ENCODE assay signal across 5 cellular contexts in the genomic region with DNA sequence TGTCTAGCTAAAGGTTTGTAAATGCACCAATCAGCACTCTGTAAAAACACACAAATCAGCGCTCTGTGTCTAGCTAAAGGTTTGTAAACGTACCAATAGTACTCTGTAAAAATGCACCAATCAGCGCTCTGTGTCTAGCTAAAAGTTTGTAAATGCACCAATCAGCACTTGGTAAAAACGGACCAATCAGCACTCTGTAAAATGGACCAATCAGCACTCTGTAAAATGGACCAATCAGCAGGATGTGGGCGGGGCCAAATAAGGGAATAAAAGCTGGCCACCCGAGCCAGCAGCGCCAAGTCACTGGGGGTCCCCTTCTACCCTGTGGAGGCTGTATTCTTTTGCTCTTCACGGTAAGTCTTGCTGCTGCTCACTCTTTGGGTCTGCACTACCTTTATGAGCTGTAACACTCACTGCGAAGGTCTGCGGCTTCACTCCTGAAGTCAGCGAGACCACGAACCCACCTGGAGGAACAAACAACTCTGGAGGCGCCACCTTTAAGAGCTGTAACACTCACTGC. TPM values are rescaled to one million over a fixed set of nuclear protein-coding genes. Genes with fewer than 3 reads are reported as not detected.
A peak's percentile ranks its signal among the peaks of the same experiment; 100 is the strongest.
DNase-seq lines count a peak whose midpoint lies in the region; ATAC-seq, FAIRE-seq and TF ChIP-seq lines count a peak whose summit lies in the region.
"Not testable (repeated sequence)": the region's sequence is repeated elsewhere in the genome, so short reads cannot be mapped to it uniquely, and the experiment has no call there.

No MANE protein-coding gene starts in this region.

- POLR2A ChIA-PET in A549 (lab: Yijun Ruan, JAX); activated CD8-positive, alpha-beta T cell treated with anti-CD3 and anti-CD28 coated beads, Interleukin-2, amount 10 ng/mL, durations not matched to agents 7 days and 5 days (lab: Charles Lee); HepG2 (lab: Yijun Ruan, JAX): not testable (repeated sequence)
- POLR2A ChIA-PET in MCF 10A (lab: Yijun Ruan, JAX): interaction anchor here (0.5 to 17.4 kb wide), 3 partner anchors 25 to 57 kb away, joined by 3 to 387 read pairs (median 3); partner anchors contain the start of gene TMEM165

- not testable (repeated sequence) for H3K27ac ChIP-seq in A549; HepG2 (ENCODE audit: extremely low read length, insufficient read depth, low read length)

- not testable (repeated sequence) for DNase-seq in A549 (ENCODE audit: low read depth in 1 of 2, low spot score in 1 of 2); MCF 10A (ENCODE audit: unreplicated experiment); endothelial cell (ENCODE audit: low spot score); HepG2 (ENCODE audit: low spot score)
- peak; percentile 8 for DNase-seq in activated CD8-positive, alpha-beta T cell treated with anti-CD3 and anti-CD28 coated beads, Interleukin-2, amount 10 ng/mL, durations not matched to agents 7 days and 5 days

- H3K27me3 Mint-ChIP-seq in activated CD8-positive, alpha-beta T cell treated with anti-CD3 and anti-CD28 coated beads, Interleukin-2, amount 10 ng/mL, durations not matched to agents 7 days and 5 days (ENCODE audit: low read depth); MCF 10A (ENCODE audit: insufficient read depth, unreplicated experiment); endothelial cell (ENCODE audit: unreplicated experiment): not testable (repeated sequence)

- not testable (repeated sequence) for TF ChIP-seq POLR2A in A549 (IDR thresholded peaks at IDR 0.05; ENCODE audit: low read length); HepG2 (IDR thresholded peaks at IDR 0.05; ENCODE audit: insufficient read depth in 1 of 2, low read depth in 2 of 2, low read length in 2 of 2)

- H3K4me3 Mint-ChIP-seq in activated CD8-positive, alpha-beta T cell treated with anti-CD3 and anti-CD28 coated beads, Interleukin-2, amount 10 ng/mL, durations not matched to agents 7 days and 5 days; MCF 10A (ENCODE audit: unreplicated experiment): not testable (repeated sequence)
- H3K4me3 Mint-ChIP-seq in endothelial cell (ENCODE audit: unreplicated experiment): peak overlapping the region; percentile 15

- not testable (repeated sequence) for TF ChIP-seq RAD21 in A549 (conservative IDR thresholded peaks at IDR 0.05 in 1 of 2, IDR thresholded peaks at IDR 0.05 in 1 of 2); HepG2 (CRISPR knock-in tag; IDR thresholded peaks at IDR 0.05)

- H3K27ac Mint-ChIP-seq in activated CD8-positive, alpha-beta T cell treated with anti-CD3 and anti-CD28 coated beads, Interleukin-2, amount 10 ng/mL, durations not matched to agents 7 days and 5 days; endothelial cell (ENCODE audit: unreplicated experiment): not testable (repeated sequence)
- peak overlapping the region; percentile 53 for H3K27ac Mint-ChIP-seq in MCF 10A (ENCODE audit: low read depth, unreplicated experiment)

- not testable (repeated sequence) for H4K20me1 ChIP-seq in HepG2 (ENCODE audit: insufficient read depth, low read length)

- H3K27me3 ChIP-seq in HepG2 (ENCODE audit: control insufficient read depth in 1 of 2, insufficient read depth in 2 of 2, low read length in 2 of 2): not testable (repeated sequence)

- not testable (repeated sequence) for H3K4me3 ChIP-seq in A549; HepG2 (replicated peaks in 1 of 3; ENCODE audit: insufficient read depth in 1 of 3, low read depth in 2 of 3, low read length in 3 of 3)

- not testable (repeated sequence) for FAIRE-seq in A549 (lab: Jason Lieb, UNC); HepG2 (lab: Jason Lieb, UNC)

- WGBS in A549 (ENCODE audit: missing lambda C conversion rate): 87% methylated on average over 13 of the region's 13 CpGs
- 75% methylated on average over 5 of the region's 13 CpGs for WGBS in HepG2 (ENCODE audit: low lambda C conversion rate)

- H3K4me2 ChIP-seq in A549; HepG2 (ENCODE audit: low read depth, low read length): not testable (repeated sequence)

- CTCF ChIA-PET in A549 (lab: Yijun Ruan, JAX) (interaction anchor here (1.3 to 1.7 kb wide), 2 partner anchors 13 to 354 kb away, joined by 4 read pairs; no protein-coding TSS in a partner anchor), MCF 10A (lab: Yijun Ruan, JAX) (interaction anchor here (0.9 to 1.6 kb wide), 2 partner anchors 9 to 382 kb away, joined by 3 read pairs; no protein-coding TSS in a partner anchor)
- CTCF ChIA-PET in activated CD8-positive, alpha-beta T cell treated with anti-CD3 and anti-CD28 coated beads, Interleukin-2, amount 10 ng/mL, durations not matched to agents 7 days and 5 days (lab: Charles Lee): interaction anchor here (2.8 kb wide), 1 partner anchor 8 kb away, joined by 13 read pairs; the partner anchor contains the start of gene SRD5A3
- CTCF ChIA-PET in HepG2 (lab: Yijun Ruan, JAX; ENCODE audit: low intra/inter-chr PET ratio, low total read pairs): not testable (repeated sequence)

- not testable (repeated sequence) for H3K36me3 ChIP-seq in HepG2 (replicated peaks in 1 of 2; ENCODE audit: control insufficient read depth in 1 of 2, insufficient read depth in 2 of 2, low read length in 2 of 2)

- in situ Hi-C loops in HepG2 (cut with HindIII; ENCODE audit: extremely low pct_ligation_motif_present, low pct_unique_long_range_greater_than_20kb): not testable (repeated sequence)

- H3K4me1 Mint-ChIP-seq in activated CD8-positive, alpha-beta T cell treated with anti-CD3 and anti-CD28 coated beads, Interleukin-2, amount 10 ng/mL, durations not matched to agents 7 days and 5 days (ENCODE audit: low read depth); endothelial cell (ENCODE audit: unreplicated experiment): not testable (repeated sequence)
- H3K4me1 Mint-ChIP-seq in MCF 10A (ENCODE audit: insufficient read depth, unreplicated experiment): peaks cover 41% of the 10 kb centered on the region

- intact Hi-C loops in MCF 10A (cut with micrococcal nuclease); HepG2 (cut with micrococcal nuclease; ENCODE audit: unreplicated experiment): not testable (repeated sequence)

- H3K79me2 ChIP-seq in HepG2 (ENCODE audit: insufficient read depth, low read length): not testable (repeated sequence)

- not testable (repeated sequence) for H3K9me3 Mint-ChIP-seq in activated CD8-positive, alpha-beta T cell treated with anti-CD3 and anti-CD28 coated beads, Interleukin-2, amount 10 ng/mL, durations not matched to agents 7 days and 5 days (ENCODE audit: insufficient read depth); MCF 10A (ENCODE audit: unreplicated experiment); endothelial cell (ENCODE audit: unreplicated experiment)

- peaks cover 13% of the 10 kb centered on the region for H3K36me3 Mint-ChIP-seq in activated CD8-positive, alpha-beta T cell treated with anti-CD3 and anti-CD28 coated beads, Interleukin-2, amount 10 ng/mL, durations not matched to agents 7 days and 5 days (ENCODE audit: low read depth)
- not testable (repeated sequence) for H3K36me3 Mint-ChIP-seq in MCF 10A (ENCODE audit: insufficient read depth, unreplicated experiment)
- peaks cover 40% of the 10 kb centered on the region for H3K36me3 Mint-ChIP-seq in endothelial cell (ENCODE audit: low read depth, unreplicated experiment)

- not testable (repeated sequence) for H3K9ac ChIP-seq in HepG2 (ENCODE audit: insufficient read depth, low read depth, low read length)

- H3K4me1 ChIP-seq in A549: peaks cover 14% of the 10 kb centered on the region
- H3K4me1 ChIP-seq in HepG2 (ENCODE audit: insufficient read depth, low read length): peaks cover 12% of the 10 kb centered on the region

- BruUV-seq in MCF 10A (replicated peaks; lab: Mats Ljungman, UMichigan); HepG2 (replicated peaks; lab: Mats Ljungman, UMichigan): not testable (repeated sequence)

- not testable (repeated sequence) for TF ChIP-seq CTCF in A549 (IDR thresholded peaks at IDR 0.05); MCF 10A (IDR thresholded peaks at IDR 0.05; ENCODE audit: unreplicated experiment); endothelial cell (IDR thresholded peaks at IDR 0.05; ENCODE audit: unreplicated experiment); HepG2 (CRISPR knock-in tag; IDR thresholded peaks at IDR 0.05)

- not testable (repeated sequence) for H3K9me3 ChIP-seq in A549; HepG2 (ENCODE audit: low read length)

- not testable (repeated sequence) for ATAC-seq in A549; activated CD8-positive, alpha-beta T cell treated with anti-CD3 and anti-CD28 coated beads, Interleukin-2, amount 10 ng/mL, durations not matched to agents 7 days and 5 days; HepG2

- TF ChIP-seq EP300 in A549 (IDR thresholded peaks at IDR 0.05); HepG2 (IDR thresholded peaks at IDR 0.05; ENCODE audit: low read depth in 2 of 2, low read length in 2 of 2); HepG2 (CRISPR knock-in tag; IDR thresholded peaks at IDR 0.05; ENCODE audit: borderline replicate concordance): not testable (repeated sequence)

- H2AFZ ChIP-seq in HepG2 (ENCODE audit: low read length): not testable (repeated sequence)

RNA-seq across cellular contexts. Expression of gene SRD5A3, which starts 7.2 kb away (rescaled TPM):
- 11.1 and 14.1 TPM in 2 replicates for polyA plus RNA-seq in A549 (2011; rRNA removed)
- 2.8 and 4.1 TPM in 2 replicates for polyA plus RNA-seq in A549 (2012; cell fraction: cytosol; rRNA removed)
- polyA plus RNA-seq in A549 (2012; cell fraction: nucleus; rRNA removed): 1.0 and 1.5 TPM in 2 replicates
- 5.7 to 6.2 TPM (median 5.9 TPM) in 3 replicates for polyA plus RNA-seq in A549 (2017; fragmentation: RNase III; extraction: RNeasy Plus Mini Kit Qiagen cat#74134 plus additional on column Dnase treatment)
- 7.2 and 7.6 TPM in 2 replicates for polyA minus RNA-seq in A549 (2011; rRNA and poly(A)+ RNA removed)
- 1 to 10 TPM; 6.5 to 8.6 TPM for total RNA-seq in activated CD8-positive, alpha-beta T cell treated with anti-CD3 and anti-CD28 coated beads, Interleukin-2, amount 10 ng/mL, durations not matched to agents 7 days and 5 days
- total RNA-seq in MCF 10A (2022): 18.9 and 26.1 TPM in 2 replicates
- 74.2 TPM for total RNA-seq in endothelial cell (ENCODE audit: unreplicated experiment)
- 12.8 and 18.4 TPM in 2 replicates for total RNA-seq in HepG2 (2016; rRNA removed; fragmentation: Illumina TruSeq; extraction: Trizol)
- total RNA-seq in HepG2 (2016; cell fraction: cytosol; rRNA removed; fragmentation: Illumina TruSeq; extraction: Trizol; ENCODE audit: low read depth): 10.3 and 14.8 TPM in 2 replicates
- 12.5 and 16.5 TPM in 2 replicates for total RNA-seq in HepG2 (2016; cell fraction: insoluble cytoplasmic fraction; rRNA removed; fragmentation: Illumina TruSeq; extraction: Trizol)
- total RNA-seq in HepG2 (2016; cell fraction: membrane; rRNA removed; fragmentation: Illumina TruSeq; extraction: Trizol): 22.0 and 24.7 TPM in 2 replicates
- total RNA-seq in HepG2 (2016; cell fraction: nucleus; rRNA removed; fragmentation: Illumina TruSeq; extraction: Trizol): 12.7 and 14.2 TPM in 2 replicates
- polyA plus RNA-seq in HepG2 (2011; rRNA removed): 7.4 and 12.4 TPM in 2 replicates
- 5.5 and 8.9 TPM in 2 replicates for polyA plus RNA-seq in HepG2 (2011; cell fraction: cytosol; rRNA removed)
- 0.87 and 1.7 TPM in 2 replicates for polyA plus RNA-seq in HepG2 (2011; cell fraction: nucleus; rRNA removed)
- 8.3 and 13.3 TPM in 2 replicates for polyA plus RNA-seq in HepG2 (2012)
- 30.1 and 32.4 TPM in 2 replicates for polyA plus RNA-seq in HepG2 (2016; cell fraction: cytosol; fragmentation: Illumina TruSeq; extraction: Trizol; ENCODE audit: low read depth)
- polyA plus RNA-seq in HepG2 (2016; cell fraction: insoluble cytoplasmic fraction; fragmentation: Illumina TruSeq; extraction: Trizol; ENCODE audit: low read depth): 17.4 and 17.6 TPM in 2 replicates
- 26.9 and 30.1 TPM in 2 replicates for polyA plus RNA-seq in HepG2 (2016; cell fraction: membrane; fragmentation: Illumina TruSeq; extraction: Trizol; ENCODE audit: low read depth)
- polyA plus RNA-seq in HepG2 (2016; cell fraction: nucleus; fragmentation: Illumina TruSeq; extraction: Trizol; ENCODE audit: insufficient read depth, low read depth): 26.6 and 27.3 TPM in 2 replicates
- polyA minus RNA-seq in HepG2 (2011; rRNA and poly(A)+ RNA removed; ENCODE audit: low replicate concordance): 14.9 and 24.8 TPM in 2 replicates
- 4.6 and 5.1 TPM in 2 replicates for polyA minus RNA-seq in HepG2 (2011; cell fraction: cytosol; rRNA and poly(A)+ RNA removed)
- 1.3 and 2.1 TPM in 2 replicates for polyA minus RNA-seq in HepG2 (2011; cell fraction: nucleus; rRNA and poly(A)+ RNA removed)

RNA-seq across cellular contexts. Expression of gene TMEM165, which starts 42.5 kb away (rescaled TPM):
- polyA plus RNA-seq in A549 (2011; rRNA removed) (83.5 and 87.4 TPM in 2 replicates), A549 (2017; fragmentation: RNase III; extraction: RNeasy Plus Mini Kit Qiagen cat#74134 plus additional on column Dnase treatment) (43.6 to 54.4 TPM (median 52.6 TPM) in 3 replicates), HepG2 (2011; rRNA removed) (82.0 and 103 TPM in 2 replicates)
- polyA plus RNA-seq in A549 (2012; cell fraction: cytosol; rRNA removed): 29.9 and 39.7 TPM in 2 replicates
- polyA plus RNA-seq in A549 (2012; cell fraction: nucleus; rRNA removed): 54.1 and 72.1 TPM in 2 replicates
- 84.9 and 89.9 TPM in 2 replicates for polyA minus RNA-seq in A549 (2011; rRNA and poly(A)+ RNA removed)
- total RNA-seq in activated CD8-positive, alpha-beta T cell treated with anti-CD3 and anti-CD28 coated beads, Interleukin-2, amount 10 ng/mL, durations not matched to agents 7 days and 5 days: 10 to 100 TPM; 66.2 to 68.7 TPM
- total RNA-seq in MCF 10A (2022) (110 and 119 TPM in 2 replicates), endothelial cell (ENCODE audit: unreplicated experiment) (197 TPM), HepG2 (2016; rRNA removed; fragmentation: Illumina TruSeq; extraction: Trizol) (32.0 and 54.6 TPM in 2 replicates)
- 49.0 and 49.6 TPM in 2 replicates for total RNA-seq in HepG2 (2016; cell fraction: cytosol; rRNA removed; fragmentation: Illumina TruSeq; extraction: Trizol; ENCODE audit: low read depth)
- 31.3 and 54.4 TPM in 2 replicates for total RNA-seq in HepG2 (2016; cell fraction: insoluble cytoplasmic fraction; rRNA removed; fragmentation: Illumina TruSeq; extraction: Trizol)
- 41.0 and 41.4 TPM in 2 replicates for total RNA-seq in HepG2 (2016; cell fraction: membrane; rRNA removed; fragmentation: Illumina TruSeq; extraction: Trizol)
- 69.6 and 76.4 TPM in 2 replicates for total RNA-seq in HepG2 (2016; cell fraction: nucleus; rRNA removed; fragmentation: Illumina TruSeq; extraction: Trizol)
- 36.3 and 40.4 TPM in 2 replicates for polyA plus RNA-seq in HepG2 (2011; cell fraction: cytosol; rRNA removed)
- 57.5 and 61.2 TPM in 2 replicates for polyA plus RNA-seq in HepG2 (2011; cell fraction: nucleus; rRNA removed)
- 27.9 and 35.8 TPM in 2 replicates for polyA plus RNA-seq in HepG2 (2012)
- polyA plus RNA-seq in HepG2 (2016; cell fraction: cytosol; fragmentation: Illumina TruSeq; extraction: Trizol; ENCODE audit: low read depth): 17.4 and 21.2 TPM in 2 replicates
- polyA plus RNA-seq in HepG2 (2016; cell fraction: insoluble cytoplasmic fraction; fragmentation: Illumina TruSeq; extraction: Trizol; ENCODE audit: low read depth): 36.0 and 38.8 TPM in 2 replicates
- 27.2 and 31.4 TPM in 2 replicates for polyA plus RNA-seq in HepG2 (2016; cell fraction: membrane; fragmentation: Illumina TruSeq; extraction: Trizol; ENCODE audit: low read depth)
- polyA plus RNA-seq in HepG2 (2016; cell fraction: nucleus; fragmentation: Illumina TruSeq; extraction: Trizol; ENCODE audit: insufficient read depth, low read depth): 108 and 117 TPM in 2 replicates
- polyA minus RNA-seq in HepG2 (2011; rRNA and poly(A)+ RNA removed; ENCODE audit: low replicate concordance): 170 and 281 TPM in 2 replicates
- 36.6 and 41.3 TPM in 2 replicates for polyA minus RNA-seq in HepG2 (2011; cell fraction: cytosol; rRNA and poly(A)+ RNA removed)
- 125 and 131 TPM in 2 replicates for polyA minus RNA-seq in HepG2 (2011; cell fraction: nucleus; rRNA and poly(A)+ RNA removed)
